Comparison of ENCODE assay signal across 15 cellular contexts in genomic region chr1:241591317-241591716, GRCh38. TPM values are rescaled to one million over a fixed set of nuclear protein-coding genes. Genes with fewer than 3 reads are reported as not detected.
DNase-seq lines count a peak whose midpoint lies in the region; ATAC-seq and TF ChIP-seq lines count a peak whose summit lies in the region.
"Had no signal": no experiment of that assay in that cellular context is flagged by ENCODE, and none has a peak within 500 bp of the region (broad histone marks: within the 10 kb centered on the region; RNA-seq: fewer than 3 reads in every experiment).

No MANE protein-coding gene starts in this region.

- H3K36me3 Mint-ChIP-seq in HFFc6 (ENCODE audit: low read depth): peaks cover 5% of the 10 kb centered on the region; the same call in 1 of the 2 replicates

- no peaks in the 10 kb centered on the region for H3K9me3 Mint-ChIP-seq in HFFc6
- H3K9me3 Mint-ChIP-seq: activated CD4-positive, alpha-beta T cell treated with anti-CD3 and anti-CD28 coated beads, Interleukin-2, amount 10 ng/mL, durations not matched to agents 7 days and 5 days; endodermal cell had no signal

- no peaks in the 10 kb centered on the region for H3K27me3 Mint-ChIP-seq in HFFc6 (ENCODE audit: insufficient read depth)
- H3K27me3 Mint-ChIP-seq: activated CD4-positive, alpha-beta T cell treated with anti-CD3 and anti-CD28 coated beads, Interleukin-2, amount 10 ng/mL, durations not matched to agents 7 days and 5 days; activated naive CD8-positive, alpha-beta T cell; type B pancreatic cell had no signal

- H3K27ac ChIP-seq in left lung: no peak overlapping the region

- DNase-seq in AG20443 (ENCODE audit: low spot score) (peak; percentile 28), HFFc6 (peak; percentile 82), astrocyte of the hippocampus (ENCODE audit: low read depth, low spot score) (peak; percentile 40), left lung (no peak), NCI-H526 treated with DMSO at 0.1 percent for 48 hours (lab: John Stamatoyannopoulos, UW) (no peak)
- DNase-seq: activated CD4-positive, alpha-beta T cell treated with anti-CD3 and anti-CD28 coated beads, Interleukin-2, amount 10 ng/mL, durations not matched to agents 7 days and 5 days; endodermal cell; MM.1S; NCI-H446 treated with DMSO at 0.1 percent for 48 hours had no signal

- H3K4me3 Mint-ChIP-seq in HFFc6: 0 out of 2 replicates have a peak overlapping the region, but pooled peaks have one; percentile 38
- H3K4me3 Mint-ChIP-seq: activated CD4-positive, alpha-beta T cell treated with anti-CD3 and anti-CD28 coated beads, Interleukin-2, amount 10 ng/mL, durations not matched to agents 7 days and 5 days; activated naive CD8-positive, alpha-beta T cell; endodermal cell had no signal

- H3K4me3 ChIP-seq in left lung: no peak overlapping the region
- H3K4me3 ChIP-seq: GM12878 had no signal

- no peaks in the 10 kb centered on the region for H3K4me1 ChIP-seq in left lung

- no peak for TF ChIP-seq CTCF in HFFc6 (IDR thresholded peaks at IDR 0.05)
- no peak for TF ChIP-seq CTCF in left lung (IDR thresholded peaks at IDR 0.05)

- H3K36me3 ChIP-seq in left lung: peaks cover 0 to 15% of the 10 kb centered on the region in 2 donors

- ATAC-seq in left lung (peak; percentile 46), GM19328 (IDR thresholded peaks at IDR 0.05; ENCODE audit: unreplicated experiment) (no peak), GM21390 (IDR thresholded peaks at IDR 0.05; ENCODE audit: unreplicated experiment) (no peak), GM21526 (IDR thresholded peaks at IDR 0.05; ENCODE audit: low FRiP score, unreplicated experiment) (no peak)
- ATAC-seq: GM12878 had no signal

- no peaks in the 10 kb centered on the region for H3K27me3 ChIP-seq in left lung

- H3K4me1 Mint-ChIP-seq in HFFc6 (ENCODE audit: low read depth): peaks cover 39% of the 10 kb centered on the region

- H3K27ac Mint-ChIP-seq in HFFc6: peak overlapping the region; percentile 68
- H3K27ac Mint-ChIP-seq: activated CD4-positive, alpha-beta T cell treated with anti-CD3 and anti-CD28 coated beads, Interleukin-2, amount 10 ng/mL, durations not matched to agents 7 days and 5 days; activated naive CD8-positive, alpha-beta T cell; endodermal cell had no signal

- intact Hi-C loops in left lung (cut with DNase I): no loop called here

- H3K9me3 ChIP-seq in left lung: no peaks in the 10 kb centered on the region

RNA-seq across cellular contexts. Expression of gene CHML, which starts 48.9 kb away (rescaled TPM):
- 10 to 100 TPM; 15.2 to 17.9 (median 16.5) TPM for total RNA-seq in HFFc6 (2021; fragmentation: NEBNext Ultra II Directional; extraction: Animal tissue kit (Norgen Biotek cat#: 25700))
- total RNA-seq in left lung: 10 to 100 TPM in 1 of 2 donors, 1 to 10 TPM in 1; 9.8 to 13.5 TPM

RNA-seq across cellular contexts. Expression of gene OPN3, which starts 48.9 kb away (rescaled TPM):
- 10 to 100 TPM in 2 of 6 experiments, 1 to 10 TPM in 4; 7.3 to 13.1 (median 9.7) TPM for total RNA-seq in HFFc6 (2021; fragmentation: NEBNext Ultra II Directional; extraction: Animal tissue kit (Norgen Biotek cat#: 25700))
- 10 to 100 TPM; 16.9 to 27.3 TPM for total RNA-seq in left lung

RNA-seq across cellular contexts. Expression of gene KMO, which starts 59.1 kb away (rescaled TPM):
- total RNA-seq in HFFc6 (2021; fragmentation: NEBNext Ultra II Directional; extraction: Animal tissue kit (Norgen Biotek cat#: 25700)): not detected
- 10 to 100 TPM in 1 of 2 donors, 1 to 10 TPM in 1; 5.9 to 10.7 TPM for total RNA-seq in left lung
- total RNA-seq: endodermal cell had no signal

Comparison
In these comparisons a context has a peak if more than half of its experiments do, and no peak if none do; other contexts are left out.
1. DNase-seq: peak in AG20443 (single experiment), HFFc6 (single experiment) and astrocyte of the hippocampus (single experiment); none in left lung (0 of 2) and NCI-H526 treated with DMSO at 0.1 percent for 48 hours (single experiment).
2. RNA of gene KMO, which starts 59.1 kb away (total RNA-seq): 5.9 to 10.7 TPM in left lung; not detected in HFFc6; every median in the first group is over 4 times any median in the second.